1 cellular context compared by ENCODE assay signal in the genomic region with DNA sequence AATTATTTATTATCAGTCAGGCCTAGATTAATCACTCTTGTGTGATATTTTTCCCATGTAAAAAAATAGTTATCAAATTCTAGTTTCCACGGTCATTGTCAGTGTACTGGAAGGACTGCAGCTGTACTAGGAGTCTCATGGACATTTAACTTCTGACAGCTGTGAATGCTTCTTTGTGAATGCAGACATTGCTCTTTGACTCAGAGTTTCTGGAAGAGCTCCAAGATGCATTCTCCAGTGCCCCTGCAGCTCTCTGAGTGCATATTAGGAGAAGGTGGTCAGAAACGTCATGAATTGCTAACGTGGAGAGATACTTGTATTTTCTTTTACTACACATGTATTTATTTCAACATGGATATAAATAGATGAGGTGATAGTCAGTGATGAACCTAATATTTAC.
TF ChIP-seq lines count a peak whose summit lies in the region.

No MANE protein-coding gene starts in this region.

TF ChIP-seq in GM23338, 12 proteins besides CTCF, POLR2A, EP300 and RAD21 (continued from another document):
- TF ChIP-seq, protein P1, sequence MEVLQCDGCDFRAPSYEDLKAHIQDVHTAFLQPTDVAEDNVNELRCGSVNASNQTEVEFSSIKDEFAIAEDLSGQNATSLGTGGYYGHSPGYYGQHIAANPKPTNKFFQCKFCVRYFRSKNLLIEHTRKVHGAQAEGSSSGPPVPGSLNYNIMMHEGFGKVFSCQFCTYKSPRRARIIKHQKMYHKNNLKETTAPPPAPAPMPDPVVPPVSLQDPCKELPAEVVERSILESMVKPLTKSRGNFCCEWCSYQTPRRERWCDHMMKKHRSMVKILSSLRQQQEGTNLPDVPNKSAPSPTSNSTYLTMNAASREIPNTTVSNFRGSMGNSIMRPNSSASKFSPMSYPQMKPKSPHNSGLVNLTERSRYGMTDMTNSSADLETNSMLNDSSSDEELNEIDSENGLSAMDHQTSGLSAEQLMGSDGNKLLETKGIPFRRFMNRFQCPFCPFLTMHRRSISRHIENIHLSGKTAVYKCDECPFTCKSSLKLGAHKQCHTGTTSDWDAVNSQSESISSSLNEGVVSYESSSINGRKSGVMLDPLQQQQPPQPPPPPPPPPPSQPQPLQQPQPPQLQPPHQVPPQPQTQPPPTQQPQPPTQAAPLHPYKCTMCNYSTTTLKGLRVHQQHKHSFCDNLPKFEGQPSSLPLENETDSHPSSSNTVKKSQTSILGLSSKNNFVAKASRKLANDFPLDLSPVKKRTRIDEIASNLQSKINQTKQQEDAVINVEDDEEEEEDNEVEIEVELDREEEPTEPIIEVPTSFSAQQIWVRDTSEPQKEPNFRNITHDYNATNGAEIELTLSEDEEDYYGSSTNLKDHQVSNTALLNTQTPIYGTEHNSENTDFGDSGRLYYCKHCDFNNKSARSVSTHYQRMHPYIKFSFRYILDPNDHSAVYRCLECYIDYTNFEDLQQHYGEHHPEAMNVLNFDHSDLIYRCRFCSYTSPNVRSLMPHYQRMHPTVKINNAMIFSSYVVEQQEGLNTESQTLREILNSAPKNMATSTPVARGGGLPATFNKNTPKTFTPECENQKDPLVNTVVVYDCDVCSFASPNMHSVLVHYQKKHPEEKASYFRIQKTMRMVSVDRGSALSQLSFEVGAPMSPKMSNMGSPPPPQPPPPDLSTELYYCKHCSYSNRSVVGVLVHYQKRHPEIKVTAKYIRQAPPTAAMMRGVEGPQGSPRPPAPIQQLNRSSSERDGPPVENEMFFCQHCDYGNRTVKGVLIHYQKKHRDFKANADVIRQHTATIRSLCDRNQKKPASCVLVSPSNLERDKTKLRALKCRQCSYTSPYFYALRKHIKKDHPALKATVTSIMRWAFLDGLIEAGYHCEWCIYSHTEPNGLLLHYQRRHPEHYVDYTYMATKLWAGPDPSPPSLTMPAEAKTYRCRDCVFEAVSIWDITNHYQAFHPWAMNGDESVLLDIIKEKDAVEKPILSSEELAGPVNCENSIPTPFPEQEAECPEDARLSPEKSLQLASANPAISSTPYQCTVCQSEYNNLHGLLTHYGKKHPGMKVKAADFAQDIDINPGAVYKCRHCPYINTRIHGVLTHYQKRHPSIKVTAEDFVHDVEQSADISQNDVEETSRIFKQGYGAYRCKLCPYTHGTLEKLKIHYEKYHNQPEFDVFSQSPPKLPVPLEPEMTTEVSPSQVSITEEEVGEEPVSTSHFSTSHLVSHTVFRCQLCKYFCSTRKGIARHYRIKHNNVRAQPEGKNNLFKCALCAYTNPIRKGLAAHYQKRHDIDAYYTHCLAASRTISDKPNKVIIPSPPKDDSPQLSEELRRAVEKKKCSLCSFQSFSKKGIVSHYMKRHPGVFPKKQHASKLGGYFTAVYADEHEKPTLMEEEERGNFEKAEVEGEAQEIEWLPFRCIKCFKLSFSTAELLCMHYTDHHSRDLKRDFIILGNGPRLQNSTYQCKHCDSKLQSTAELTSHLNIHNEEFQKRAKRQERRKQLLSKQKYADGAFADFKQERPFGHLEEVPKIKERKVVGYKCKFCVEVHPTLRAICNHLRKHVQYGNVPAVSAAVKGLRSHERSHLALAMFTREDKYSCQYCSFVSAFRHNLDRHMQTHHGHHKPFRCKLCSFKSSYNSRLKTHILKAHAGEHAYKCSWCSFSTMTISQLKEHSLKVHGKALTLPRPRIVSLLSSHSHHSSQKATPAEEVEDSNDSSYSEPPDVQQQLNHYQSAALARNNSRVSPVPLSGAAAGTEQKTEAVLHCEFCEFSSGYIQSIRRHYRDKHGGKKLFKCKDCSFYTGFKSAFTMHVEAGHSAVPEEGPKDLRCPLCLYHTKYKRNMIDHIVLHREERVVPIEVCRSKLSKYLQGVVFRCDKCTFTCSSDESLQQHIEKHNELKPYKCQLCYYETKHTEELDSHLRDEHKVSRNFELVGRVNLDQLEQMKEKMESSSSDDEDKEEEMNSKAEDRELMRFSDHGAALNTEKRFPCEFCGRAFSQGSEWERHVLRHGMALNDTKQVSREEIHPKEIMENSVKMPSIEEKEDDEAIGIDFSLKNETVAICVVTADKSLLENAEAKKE (CRISPR knock-in tag; IDR thresholded peaks at IDR 0.05), result no peak
- TF ChIP-seq EZH2phosphoT487 (IDR thresholded peaks at IDR 0.05; ENCODE audit: unreplicated experiment) (no peak), CREB1 (CRISPR knock-in tag; IDR thresholded peaks at IDR 0.05; ENCODE audit: low read depth) (no peak), STAT1 (IDR thresholded peaks at IDR 0.05; ENCODE audit: unreplicated experiment) (no peak), ZNF331 (CRISPR knock-in tag; IDR thresholded peaks at IDR 0.05; ENCODE audit: low read depth) (no peak), POLR2AphosphoS5 (IDR thresholded peaks at IDR 0.05; ENCODE audit: low read depth) (no peak), NANOG (IDR thresholded peaks at IDR 0.05; ENCODE audit: borderline replicate concordance) (no peak), EZH2 (IDR thresholded peaks at IDR 0.05; ENCODE audit: low read depth, unreplicated experiment) (no peak), JUNB (IDR thresholded peaks at IDR 0.05; ENCODE audit: unreplicated experiment) (no peak)
- TF ChIP-seq, protein P2, sequence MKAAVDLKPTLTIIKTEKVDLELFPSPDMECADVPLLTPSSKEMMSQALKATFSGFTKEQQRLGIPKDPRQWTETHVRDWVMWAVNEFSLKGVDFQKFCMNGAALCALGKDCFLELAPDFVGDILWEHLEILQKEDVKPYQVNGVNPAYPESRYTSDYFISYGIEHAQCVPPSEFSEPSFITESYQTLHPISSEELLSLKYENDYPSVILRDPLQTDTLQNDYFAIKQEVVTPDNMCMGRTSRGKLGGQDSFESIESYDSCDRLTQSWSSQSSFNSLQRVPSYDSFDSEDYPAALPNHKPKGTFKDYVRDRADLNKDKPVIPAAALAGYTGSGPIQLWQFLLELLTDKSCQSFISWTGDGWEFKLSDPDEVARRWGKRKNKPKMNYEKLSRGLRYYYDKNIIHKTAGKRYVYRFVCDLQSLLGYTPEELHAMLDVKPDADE (IDR thresholded peaks at IDR 0.05), result no peak
- TF ChIP-seq, protein P3, sequence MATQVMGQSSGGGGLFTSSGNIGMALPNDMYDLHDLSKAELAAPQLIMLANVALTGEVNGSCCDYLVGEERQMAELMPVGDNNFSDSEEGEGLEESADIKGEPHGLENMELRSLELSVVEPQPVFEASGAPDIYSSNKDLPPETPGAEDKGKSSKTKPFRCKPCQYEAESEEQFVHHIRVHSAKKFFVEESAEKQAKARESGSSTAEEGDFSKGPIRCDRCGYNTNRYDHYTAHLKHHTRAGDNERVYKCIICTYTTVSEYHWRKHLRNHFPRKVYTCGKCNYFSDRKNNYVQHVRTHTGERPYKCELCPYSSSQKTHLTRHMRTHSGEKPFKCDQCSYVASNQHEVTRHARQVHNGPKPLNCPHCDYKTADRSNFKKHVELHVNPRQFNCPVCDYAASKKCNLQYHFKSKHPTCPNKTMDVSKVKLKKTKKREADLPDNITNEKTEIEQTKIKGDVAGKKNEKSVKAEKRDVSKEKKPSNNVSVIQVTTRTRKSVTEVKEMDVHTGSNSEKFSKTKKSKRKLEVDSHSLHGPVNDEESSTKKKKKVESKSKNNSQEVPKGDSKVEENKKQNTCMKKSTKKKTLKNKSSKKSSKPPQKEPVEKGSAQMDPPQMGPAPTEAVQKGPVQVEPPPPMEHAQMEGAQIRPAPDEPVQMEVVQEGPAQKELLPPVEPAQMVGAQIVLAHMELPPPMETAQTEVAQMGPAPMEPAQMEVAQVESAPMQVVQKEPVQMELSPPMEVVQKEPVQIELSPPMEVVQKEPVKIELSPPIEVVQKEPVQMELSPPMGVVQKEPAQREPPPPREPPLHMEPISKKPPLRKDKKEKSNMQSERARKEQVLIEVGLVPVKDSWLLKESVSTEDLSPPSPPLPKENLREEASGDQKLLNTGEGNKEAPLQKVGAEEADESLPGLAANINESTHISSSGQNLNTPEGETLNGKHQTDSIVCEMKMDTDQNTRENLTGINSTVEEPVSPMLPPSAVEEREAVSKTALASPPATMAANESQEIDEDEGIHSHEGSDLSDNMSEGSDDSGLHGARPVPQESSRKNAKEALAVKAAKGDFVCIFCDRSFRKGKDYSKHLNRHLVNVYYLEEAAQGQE (IDR thresholded peaks at IDR 0.05; ENCODE audit: unreplicated experiment), result no peak
